Comparison of ENCODE assay signal across 10 cellular contexts in genomic region chr7:32916994-32917393, GRCh38. TPM values are rescaled to one million over a fixed set of nuclear protein-coding genes. Genes with fewer than 3 reads are reported as not detected.
DNase-seq lines count a peak whose midpoint lies in the region; ATAC-seq, FAIRE-seq and TF ChIP-seq lines count a peak whose summit lies in the region.
"Not testable (repeated sequence)": the region's sequence is repeated elsewhere in the genome, so short reads cannot be mapped to it uniquely, and the experiment has no call there.
"Had no signal": no experiment of that assay in that cellular context is flagged by ENCODE, and none has a peak within 500 bp of the region (broad histone marks: within the 10 kb centered on the region; RNA-seq: fewer than 3 reads in every experiment).

No MANE protein-coding gene starts in this region.

- H2AK5ac ChIP-seq in H1 (ENCODE audit: low read depth, low read length), result not testable (repeated sequence)

- not testable (repeated sequence) for TF ChIP-seq CTCF in Caco-2 (IDR thresholded peaks at IDR 0.05; ENCODE audit: insufficient read depth in 1 of 2, low read depth in 1 of 2, low read length in 1 of 2, severe bottlenecking in 1 of 2, unreplicated experiment in 1 of 2); GM23338 (conservative IDR thresholded peaks at IDR 0.05; ENCODE audit: low read depth in 2 of 2); Panc1 (IDR thresholded peaks at IDR 0.05); astrocyte (IDR thresholded peaks at IDR 0.05; ENCODE audit: insufficient read depth, low read depth, low read length); MCF 10A (IDR thresholded peaks at IDR 0.05; ENCODE audit: unreplicated experiment); H1 (IDR thresholded peaks at IDR 0.05; ENCODE audit: control extremely low read depth in 1 of 3, insufficient read depth in 1 of 3, low read depth in 1 of 3, low read length in 3 of 3); HepG2 (CRISPR knock-in tag; IDR thresholded peaks at IDR 0.05)

- peak; percentile 57; the same call in 2 of the 3 replicates for ATAC-seq in GM23338
- not testable (repeated sequence) for ATAC-seq in Panc1
- peak; percentile 28; the same call in 1 of the 3 replicates for ATAC-seq in HepG2

- POLR2A ChIA-PET in Caco-2 (lab: Charles Lee); MCF 10A (lab: Yijun Ruan, JAX); HepG2 (lab: Yijun Ruan, JAX): not testable (repeated sequence)
- POLR2A ChIA-PET in Panc1 (lab: Charles Lee), result interaction anchor here (0.6 kb wide), 1 partner anchor 23 kb away, joined by 3 read pairs; no protein-coding TSS in a partner anchor
- POLR2A ChIA-PET in H1 (lab: Charles Lee; ENCODE audit: partially characterized antibody), result interaction anchor here (0.7 kb wide), 1 partner anchor 26 kb away, joined by 3 read pairs; no protein-coding TSS in a partner anchor

- H3K23me2 ChIP-seq in H1 (ENCODE audit: low read depth, low read length), result not testable (repeated sequence)

- not testable (repeated sequence) for H3K14ac ChIP-seq in H1 (ENCODE audit: insufficient read length)

- in situ Hi-C loops in Panc1 (cut with HindIII; ENCODE audit: low pct_unique_long_range_greater_than_20kb, low sequenced_read_pairs); HepG2 (cut with HindIII; ENCODE audit: extremely low pct_ligation_motif_present, low pct_unique_long_range_greater_than_20kb): not testable (repeated sequence)

- H3K4me1 ChIP-seq in Caco-2; GM23338 (ENCODE audit: insufficient read depth); Panc1 (ENCODE audit: control insufficient read depth, insufficient read depth, low read length); astrocyte (ENCODE audit: insufficient read depth, low read length); H1 (replicated peaks in 1 of 4; ENCODE audit: control insufficient read depth in 3 of 4, insufficient read depth in 4 of 4, low read length in 3 of 4); HepG2 (ENCODE audit: insufficient read depth, low read length): not testable (repeated sequence)

- TF ChIP-seq RAD21 in H1 (IDR thresholded peaks at IDR 0.05 in 1 of 2, conservative IDR thresholded peaks at IDR 0.05 in 1 of 2; ENCODE audit: low read depth in 2 of 2, low read length in 2 of 2); HepG2 (CRISPR knock-in tag; IDR thresholded peaks at IDR 0.05): not testable (repeated sequence)

- H3K9me3 ChIP-seq in Caco-2; Panc1 (ENCODE audit: control insufficient read depth, insufficient read depth, low read depth, low read length); astrocyte (ENCODE audit: insufficient read depth, low read depth, low read length); H1 (ENCODE audit: insufficient read depth in 2 of 2, low read depth in 1 of 2, low read length in 1 of 2); HepG2 (ENCODE audit: low read length): not testable (repeated sequence)

- H3K36me3 Mint-ChIP-seq in Caco-2 (ENCODE audit: insufficient read depth, unreplicated experiment) (peaks cover 27% of the 10 kb centered on the region), MCF 10A (ENCODE audit: insufficient read depth, unreplicated experiment) (peaks cover 63% of the 10 kb centered on the region)
- not testable (repeated sequence) for H3K36me3 Mint-ChIP-seq in GM23338 (ENCODE audit: low read depth); astrocyte (ENCODE audit: low read depth, unreplicated experiment)

- CTCF ChIA-PET in Caco-2 (lab: Charles Lee); Panc1 (lab: Charles Lee); MCF 10A (lab: Yijun Ruan, JAX); HepG2 (lab: Yijun Ruan, JAX; ENCODE audit: low intra/inter-chr PET ratio, low total read pairs): not testable (repeated sequence)
- CTCF ChIA-PET in H1 (lab: Charles Lee; ENCODE audit: partially characterized antibody), result interaction anchor here (1.0 to 1.4 kb wide), 3 partner anchors 9 to 224 kb away, joined by 3 to 4 read pairs (median 3); no protein-coding TSS in a partner anchor

- BruUV-seq in Caco-2 (replicated peaks; lab: Mats Ljungman, UMichigan), result TSS peak; percentile 62
- BruUV-seq in Panc1 (replicated peaks; lab: Mats Ljungman, UMichigan), result TSS peak; percentile 65
- TSS peak; percentile 62 for BruUV-seq in MCF 10A (replicated peaks; lab: Mats Ljungman, UMichigan)
- BruUV-seq in HepG2 (replicated peaks; lab: Mats Ljungman, UMichigan), result not testable (repeated sequence)

- not testable (repeated sequence) for H3K56ac ChIP-seq in H1 (replicated peaks; ENCODE audit: insufficient read length, low read depth, low read length)

- not testable (repeated sequence) for H3K9me3 Mint-ChIP-seq in Caco-2 (ENCODE audit: unreplicated experiment); GM23338; astrocyte (ENCODE audit: unreplicated experiment); MCF 10A (ENCODE audit: unreplicated experiment)

- TF ChIP-seq EP300 in H1 (IDR thresholded peaks at IDR 0.05; ENCODE audit: borderline replicate concordance in 1 of 2, low read depth in 2 of 2, low read length in 2 of 2); HepG2 (IDR thresholded peaks at IDR 0.05; ENCODE audit: low read depth in 2 of 2, low read length in 2 of 2); HepG2 (CRISPR knock-in tag; IDR thresholded peaks at IDR 0.05; ENCODE audit: borderline replicate concordance): not testable (repeated sequence)

- not testable (repeated sequence) for H2BK12ac ChIP-seq in H1 (ENCODE audit: low read depth, low read length)

- not testable (repeated sequence) for H4K20me1 ChIP-seq in GM23338 (replicated peaks; ENCODE audit: insufficient read depth); astrocyte (ENCODE audit: insufficient read depth, low read length); H1 (replicated peaks in 1 of 2; ENCODE audit: control insufficient read depth in 1 of 2, insufficient read depth in 2 of 2, low read length in 2 of 2); HepG2 (ENCODE audit: insufficient read depth, low read length)

- H3K79me1 ChIP-seq in H1 (ENCODE audit: low read depth, low read length), result not testable (repeated sequence)

- not testable (repeated sequence) for H4K8ac ChIP-seq in H1 (ENCODE audit: extremely low read depth, insufficient read depth, low read length)

- not testable (repeated sequence) for H2AFZ ChIP-seq in GM23338; astrocyte (ENCODE audit: low read depth, low read length); H1 (ENCODE audit: low read length); HepG2 (ENCODE audit: low read length)

- H3K27me3 Mint-ChIP-seq in Caco-2 (ENCODE audit: insufficient read depth, unreplicated experiment); GM23338 (ENCODE audit: insufficient read depth, low read depth, poor library complexity); astrocyte (ENCODE audit: low read depth, unreplicated experiment); MCF 10A (ENCODE audit: insufficient read depth, unreplicated experiment): not testable (repeated sequence)

- not testable (repeated sequence) for H3K9ac ChIP-seq in astrocyte (ENCODE audit: low read length); H1 (replicated peaks in 1 of 4; ENCODE audit: extremely low read depth in 1 of 4, low read depth in 3 of 4, low read length in 3 of 4); HepG2 (ENCODE audit: insufficient read depth, low read depth, low read length)

- not testable (repeated sequence) for H3K36me3 ChIP-seq in Caco-2 (ENCODE audit: control insufficient read depth, insufficient read depth, low read length); GM23338 (ENCODE audit: insufficient read depth); H1 (ENCODE audit: control insufficient read depth in 2 of 4, insufficient read depth in 4 of 4, low read length in 3 of 4)
- H3K36me3 ChIP-seq in Panc1 (ENCODE audit: control insufficient read depth, insufficient read depth, low read length) (peaks cover 17% of the 10 kb centered on the region), astrocyte (ENCODE audit: insufficient read depth, low read length) (peaks cover 19% of the 10 kb centered on the region), HepG2 (replicated peaks in 1 of 2; ENCODE audit: control insufficient read depth in 1 of 2, insufficient read depth in 2 of 2, low read length in 2 of 2) (peaks cover 6 to 33% of the 10 kb centered on the region in 2 experiments; a peak in 4 of 5 replicates)

- H3K4me3 Mint-ChIP-seq in Caco-2 (ENCODE audit: unreplicated experiment); GM23338; astrocyte (ENCODE audit: unreplicated experiment); MCF 10A (ENCODE audit: unreplicated experiment): not testable (repeated sequence)

- H2BK120ac ChIP-seq in H1 (replicated peaks; ENCODE audit: low read depth, low read length), result not testable (repeated sequence)

- not testable (repeated sequence) for H2BK5ac ChIP-seq in H1 (ENCODE audit: low read depth, low read length)

- H3K4me1 Mint-ChIP-seq in Caco-2 (ENCODE audit: low read depth, unreplicated experiment); GM23338; astrocyte (ENCODE audit: low read depth, unreplicated experiment); MCF 10A (ENCODE audit: insufficient read depth, unreplicated experiment): not testable (repeated sequence)

- not testable (repeated sequence) for H3K79me2 ChIP-seq in GM23338 (replicated peaks; ENCODE audit: insufficient read depth); astrocyte (ENCODE audit: insufficient read depth, low read length); H1 (ENCODE audit: control insufficient read depth in 1 of 2, insufficient read depth in 2 of 2, low read length in 2 of 2); HepG2 (ENCODE audit: insufficient read depth, low read length)

- H3K9me2 ChIP-seq in GM23338 (ENCODE audit: insufficient read depth), result not testable (repeated sequence)

- not testable (repeated sequence) for H2BK15ac ChIP-seq in H1 (ENCODE audit: low read length)

- FAIRE-seq in astrocyte (lab: Jason Lieb, UNC) (peak; percentile 60), H1 (lab: Jason Lieb, UNC) (peak; percentile 88), HepG2 (lab: Jason Lieb, UNC) (peak; percentile 50), urothelium cell line (lab: Jason Lieb, UNC) (peak; percentile 95)

- H3F3A ChIP-seq in GM23338 (replicated peaks; ENCODE audit: low read depth), result not testable (repeated sequence)

- not testable (repeated sequence) for H3K27me3 ChIP-seq in Caco-2 (replicated peaks; ENCODE audit: control insufficient read depth, insufficient read depth, low read length); GM23338 (ENCODE audit: insufficient read depth); Panc1 (ENCODE audit: control insufficient read depth, insufficient read depth, low read length); astrocyte (ENCODE audit: insufficient read depth, low read length); H1 (replicated peaks in 1 of 4; ENCODE audit: control insufficient read depth in 3 of 4, extremely low read depth in 1 of 4, insufficient read depth in 3 of 4, low read length in 3 of 4); HepG2 (ENCODE audit: control insufficient read depth in 1 of 2, insufficient read depth in 2 of 2, low read length in 2 of 2)

- H3K4me2 ChIP-seq in GM23338; astrocyte (ENCODE audit: low read length); H1 (ENCODE audit: insufficient read depth in 1 of 2, low read depth in 2 of 2, low read length in 2 of 2); HepG2 (ENCODE audit: low read depth, low read length): not testable (repeated sequence)

- not testable (repeated sequence) for H3K4me3 ChIP-seq in Caco-2 (ENCODE audit: low read depth, low read length); GM23338; Panc1 (ENCODE audit: low read depth in 2 of 2, low read length in 2 of 2); astrocyte (ENCODE audit: insufficient read depth, low read depth, low read length); H1 (ENCODE audit: extremely low read depth in 1 of 4, insufficient read depth in 2 of 4, low read depth in 3 of 4, low read length in 4 of 4); HepG2 (replicated peaks in 1 of 3; ENCODE audit: insufficient read depth in 1 of 3, low read depth in 2 of 3, low read length in 3 of 3)

- DNase-seq in Caco-2; GM23338 (ENCODE audit: low spot score); Panc1 (ENCODE audit: low read depth, low spot score); astrocyte (ENCODE audit: low read depth); MCF 10A (ENCODE audit: unreplicated experiment); H1 (ENCODE audit: low read depth in 1 of 2, low spot score in 2 of 2); HepG2 (ENCODE audit: low spot score); urothelium cell line (ENCODE audit: low spot score): not testable (repeated sequence)

- H4K5ac ChIP-seq in H1 (ENCODE audit: insufficient read length, low read depth, low read length), result not testable (repeated sequence)

- not testable (repeated sequence) for H3K18ac ChIP-seq in H1 (ENCODE audit: extremely low read depth, low read length)

- H3K4ac ChIP-seq in H1 (replicated peaks; ENCODE audit: insufficient read length, low read depth, low read length), result not testable (repeated sequence)

- not testable (repeated sequence) for H3K27ac Mint-ChIP-seq in Caco-2 (ENCODE audit: unreplicated experiment); GM23338; astrocyte (ENCODE audit: unreplicated experiment); MCF 10A (ENCODE audit: low read depth, unreplicated experiment)

- H4K91ac ChIP-seq in H1 (replicated peaks; ENCODE audit: insufficient read length, low read length), result not testable (repeated sequence)

- H2BK20ac ChIP-seq in H1 (ENCODE audit: low read length), result not testable (repeated sequence)

- H3K27ac ChIP-seq in GM23338 (ENCODE audit: low read depth); Panc1 (ENCODE audit: low read length); astrocyte (ENCODE audit: low read depth, low read length); H1 (ENCODE audit: low read depth, low read length); HepG2 (ENCODE audit: extremely low read length, insufficient read depth, low read length): not testable (repeated sequence)

- not testable (repeated sequence) for H3K23ac ChIP-seq in H1 (ENCODE audit: insufficient read length)

- 82% methylated on average over 6 of the region's 7 CpGs; no CpG with 5 or more reads in 1 of the 2 experiments for WGBS in H1 (ENCODE audit: extremely low coverage in 1 of 2, insufficient coverage in 1 of 2, insufficient read length in 1 of 2, insufficient replicate concordance in 2 of 2, low coverage in 1 of 2, low lambda C conversion rate in 2 of 2, missing lambda C conversion rate in 1 of 2), 2 experiments
- 82% methylated on average over 1 of the region's 7 CpGs for WGBS in HepG2 (ENCODE audit: low lambda C conversion rate)

- intact Hi-C loops in Caco-2 (cut with micrococcal nuclease; ENCODE audit: unreplicated experiment); Panc1 (cut with micrococcal nuclease; ENCODE audit: unreplicated experiment); MCF 10A (cut with micrococcal nuclease); HepG2 (cut with micrococcal nuclease; ENCODE audit: unreplicated experiment): not testable (repeated sequence)

- not testable (repeated sequence) for TF ChIP-seq POLR2A in H1 (IDR thresholded peaks at IDR 0.05; ENCODE audit: control extremely low read depth in 1 of 2, low read depth in 2 of 2, low read length in 2 of 2); HepG2 (IDR thresholded peaks at IDR 0.05; ENCODE audit: insufficient read depth in 1 of 2, low read depth in 2 of 2, low read length in 2 of 2)

RNA-seq across cellular contexts. Expression of gene KBTBD2, which starts 25.4 kb away (rescaled TPM):
- 30.2 and 30.8 TPM in 2 replicates for total RNA-seq in Caco-2 (2022)
- total RNA-seq in GM23338 (2014; rRNA removed; shearing (Covaris generic)), result 33.9 and 34.9 TPM in 2 replicates
- polyA plus RNA-seq in GM23338 (2016; fragmentation: Nextera tagmentation; extraction: Ambion mirVana), result 11.1 and 11.6 TPM in 2 replicates
- total RNA-seq in Panc1 (2021; ENCODE audit: unreplicated experiment), result 36.8 TPM
- polyA plus RNA-seq in Panc1 (2012; ENCODE audit: insufficient read length), result 20.4 TPM
- 26.2 and 26.9 TPM in 2 replicates for total RNA-seq in astrocyte
- total RNA-seq in MCF 10A (2022), result 27.2 and 27.4 TPM in 2 replicates
- 23.4 and 25.7 TPM in 2 replicates for total RNA-seq in H1 (2021; fragmentation: NEBNext Ultra II Directional; extraction: Animal tissue kit (Norgen Biotek cat#: 25700))
- 7.4 and 13.1 TPM in 2 replicates for polyA plus RNA-seq in H1 (2011; rRNA removed)
- 11.2 TPM for polyA plus RNA-seq in H1 (2011; cell fraction: cytosol; rRNA removed)
- polyA plus RNA-seq in H1 (2011; cell fraction: nucleus; rRNA removed), result 7.3 TPM
- polyA plus RNA-seq in H1 (2012, experiment 1 of 2), result 14.4 to 25.4 TPM (median 18.4 TPM) in 4 replicates
- polyA plus RNA-seq in H1 (2012, experiment 2 of 2), result 2.8 TPM
- polyA plus RNA-seq in H1 (2013, experiment 1 of 2), result 11.5 TPM
- 11.6 TPM for polyA plus RNA-seq in H1 (2013, experiment 2 of 2)
- polyA minus RNA-seq in H1 (2011; rRNA and poly(A)+ RNA removed), result 17.3 and 28.9 TPM in 2 replicates
- polyA minus RNA-seq in H1 (2011; cell fraction: cytosol; rRNA and poly(A)+ RNA removed), result 13.6 TPM
- 19.3 TPM for polyA minus RNA-seq in H1 (2011; cell fraction: nucleus; rRNA and poly(A)+ RNA removed)
- total RNA-seq in HepG2 (2016; rRNA removed; fragmentation: Illumina TruSeq; extraction: Trizol), result 25.2 and 33.6 TPM in 2 replicates
- 7.9 and 13.5 TPM in 2 replicates for total RNA-seq in HepG2 (2016; cell fraction: cytosol; rRNA removed; fragmentation: Illumina TruSeq; extraction: Trizol; ENCODE audit: low read depth)
- 25.6 and 31.4 TPM in 2 replicates for total RNA-seq in HepG2 (2016; cell fraction: insoluble cytoplasmic fraction; rRNA removed; fragmentation: Illumina TruSeq; extraction: Trizol)
- 18.4 and 19.0 TPM in 2 replicates for total RNA-seq in HepG2 (2016; cell fraction: membrane; rRNA removed; fragmentation: Illumina TruSeq; extraction: Trizol)
- total RNA-seq in HepG2 (2016; cell fraction: nucleus; rRNA removed; fragmentation: Illumina TruSeq; extraction: Trizol), result 25.8 and 27.2 TPM in 2 replicates
- 20.1 and 24.0 TPM in 2 replicates for polyA plus RNA-seq in HepG2 (2011; rRNA removed)
- polyA plus RNA-seq in HepG2 (2011; cell fraction: cytosol; rRNA removed), result 10.9 and 15.6 TPM in 2 replicates
- 19.7 and 19.8 TPM in 2 replicates for polyA plus RNA-seq in HepG2 (2011; cell fraction: nucleus; rRNA removed)
- polyA plus RNA-seq in HepG2 (2012), result 28.6 and 34.5 TPM in 2 replicates
- polyA plus RNA-seq in HepG2 (2016; cell fraction: cytosol; fragmentation: Illumina TruSeq; extraction: Trizol; ENCODE audit: low read depth), result 4.4 and 4.5 TPM in 2 replicates
- polyA plus RNA-seq in HepG2 (2016; cell fraction: insoluble cytoplasmic fraction; fragmentation: Illumina TruSeq; extraction: Trizol; ENCODE audit: low read depth), result 19.2 and 21.5 TPM in 2 replicates
- polyA plus RNA-seq in HepG2 (2016; cell fraction: membrane; fragmentation: Illumina TruSeq; extraction: Trizol; ENCODE audit: low read depth), result 8.7 and 9.9 TPM in 2 replicates
- 29.1 and 29.9 TPM in 2 replicates for polyA plus RNA-seq in HepG2 (2016; cell fraction: nucleus; fragmentation: Illumina TruSeq; extraction: Trizol; ENCODE audit: insufficient read depth, low read depth)
- 16.4 and 17.8 TPM in 2 replicates for polyA minus RNA-seq in HepG2 (2011; rRNA and poly(A)+ RNA removed; ENCODE audit: low replicate concordance)
- 30.3 and 34.7 TPM in 2 replicates for polyA minus RNA-seq in HepG2 (2011; cell fraction: cytosol; rRNA and poly(A)+ RNA removed)
- 64.3 and 71.3 TPM in 2 replicates for polyA minus RNA-seq in HepG2 (2011; cell fraction: nucleus; rRNA and poly(A)+ RNA removed)

RNA-seq across cellular contexts. Expression of gene FKBP9, which starts 40.2 kb away (rescaled TPM):
- 74.3 and 82.6 TPM in 2 replicates for total RNA-seq in Caco-2 (2022)
- 13.0 and 15.8 TPM in 2 replicates for total RNA-seq in GM23338 (2014; rRNA removed; shearing (Covaris generic))
- 5.1 and 5.2 TPM in 2 replicates for polyA plus RNA-seq in GM23338 (2016; fragmentation: Nextera tagmentation; extraction: Ambion mirVana)
- 183 TPM for total RNA-seq in Panc1 (2021; ENCODE audit: unreplicated experiment)
- 160 TPM for polyA plus RNA-seq in Panc1 (2012; ENCODE audit: insufficient read length)
- 157 and 199 TPM in 2 replicates for total RNA-seq in astrocyte
- 111 and 139 TPM in 2 replicates for total RNA-seq in MCF 10A (2022)
- 9.9 and 10.1 TPM in 2 replicates for total RNA-seq in H1 (2021; fragmentation: NEBNext Ultra II Directional; extraction: Animal tissue kit (Norgen Biotek cat#: 25700))
- polyA plus RNA-seq in H1 (2011; rRNA removed), result 7.2 and 7.9 TPM in 2 replicates
- polyA plus RNA-seq in H1 (2011; cell fraction: cytosol; rRNA removed), result 5.5 TPM
- polyA plus RNA-seq in H1 (2011; cell fraction: nucleus; rRNA removed), result 4.8 TPM
- polyA plus RNA-seq in H1 (2012, experiment 1 of 2), result 9.6 to 11.3 TPM (median 10.4 TPM) in 4 replicates
- 2.3 TPM for polyA plus RNA-seq in H1 (2012, experiment 2 of 2)
- 9.8 TPM for polyA plus RNA-seq in H1 (2013, experiment 1 of 2)
- polyA plus RNA-seq in H1 (2013, experiment 2 of 2), result 10.3 TPM
- polyA minus RNA-seq in H1 (2011; rRNA and poly(A)+ RNA removed), result 7.8 and 17.5 TPM in 2 replicates
- polyA minus RNA-seq in H1 (2011; cell fraction: cytosol; rRNA and poly(A)+ RNA removed), result 10.3 TPM
- 10.6 TPM for polyA minus RNA-seq in H1 (2011; cell fraction: nucleus; rRNA and poly(A)+ RNA removed)
- total RNA-seq in HepG2 (2016; rRNA removed; fragmentation: Illumina TruSeq; extraction: Trizol), result 24.5 and 41.5 TPM in 2 replicates
- 10.6 and 11.3 TPM in 2 replicates for total RNA-seq in HepG2 (2016; cell fraction: cytosol; rRNA removed; fragmentation: Illumina TruSeq; extraction: Trizol; ENCODE audit: low read depth)
- total RNA-seq in HepG2 (2016; cell fraction: insoluble cytoplasmic fraction; rRNA removed; fragmentation: Illumina TruSeq; extraction: Trizol), result 18.6 and 40.4 TPM in 2 replicates
- 23.9 and 24.7 TPM in 2 replicates for total RNA-seq in HepG2 (2016; cell fraction: membrane; rRNA removed; fragmentation: Illumina TruSeq; extraction: Trizol)
- 34.4 and 46.6 TPM in 2 replicates for total RNA-seq in HepG2 (2016; cell fraction: nucleus; rRNA removed; fragmentation: Illumina TruSeq; extraction: Trizol)
- polyA plus RNA-seq in HepG2 (2011; rRNA removed), result 30.9 and 34.0 TPM in 2 replicates
- 34.8 and 39.4 TPM in 2 replicates for polyA plus RNA-seq in HepG2 (2011; cell fraction: cytosol; rRNA removed)
- 28.4 and 28.9 TPM in 2 replicates for polyA plus RNA-seq in HepG2 (2011; cell fraction: nucleus; rRNA removed)
- polyA plus RNA-seq in HepG2 (2012), result 47.8 and 53.2 TPM in 2 replicates
- 7.1 and 8.1 TPM in 2 replicates for polyA plus RNA-seq in HepG2 (2016; cell fraction: cytosol; fragmentation: Illumina TruSeq; extraction: Trizol; ENCODE audit: low read depth)
- 20.8 and 23.9 TPM in 2 replicates for polyA plus RNA-seq in HepG2 (2016; cell fraction: insoluble cytoplasmic fraction; fragmentation: Illumina TruSeq; extraction: Trizol; ENCODE audit: low read depth)
- polyA plus RNA-seq in HepG2 (2016; cell fraction: membrane; fragmentation: Illumina TruSeq; extraction: Trizol; ENCODE audit: low read depth), result 17.5 and 18.0 TPM in 2 replicates
- 44.2 and 50.8 TPM in 2 replicates for polyA plus RNA-seq in HepG2 (2016; cell fraction: nucleus; fragmentation: Illumina TruSeq; extraction: Trizol; ENCODE audit: insufficient read depth, low read depth)
- 45.2 and 45.6 TPM in 2 replicates for polyA minus RNA-seq in HepG2 (2011; rRNA and poly(A)+ RNA removed; ENCODE audit: low replicate concordance)
- 50.7 and 53.4 TPM in 2 replicates for polyA minus RNA-seq in HepG2 (2011; cell fraction: cytosol; rRNA and poly(A)+ RNA removed)
- 30.8 and 31.8 TPM in 2 replicates for polyA minus RNA-seq in HepG2 (2011; cell fraction: nucleus; rRNA and poly(A)+ RNA removed)
- total RNA-seq: CD4-positive, alpha-beta T cell had no signal
- polyA plus RNA-seq: CD8-positive, alpha-beta memory T cell had no signal
